In genomic region chr15:74127255-74127953, GRCh38 we compare ENCODE assay signal across 9 cellular contexts. TPM values are rescaled to one million over a fixed set of nuclear protein-coding genes. Genes with fewer than 3 reads are reported as not detected.
A peak's percentile ranks its signal among the peaks of the same experiment; 100 is the strongest.
DNase-seq lines count a peak whose midpoint lies in the region; ATAC-seq and TF ChIP-seq lines count a peak whose summit lies in the region.
"Had no signal": no experiment of that assay in that cellular context is flagged by ENCODE, and none has a peak within 500 bp of the region (broad histone marks: within the 10 kb centered on the region; RNA-seq: fewer than 3 reads in every experiment).

No MANE protein-coding gene starts in this region.

- DNase-seq in DMS153 treated with DMSO at 0.1 percent for 48 hours (lab: John Stamatoyannopoulos, UW; ENCODE audit: unreplicated experiment) (peak; percentile 58), HT-29 (ENCODE audit: low spot score) (peak; percentile 93), NOMO-1 treated with dmso at 0.1 percent for 144 hours (lab: John Stamatoyannopoulos, UW; ENCODE audit: unreplicated experiment) (peak; percentile 73), endothelial cell (ENCODE audit: low spot score) (peak; percentile 99), mesothelial cell of epicardium (ENCODE audit: low spot score in 2 of 2, unreplicated experiment in 2 of 2) (peak; percentile 87 to 97)
- DNase-seq in activated CD8-positive, alpha-beta memory T cell treated with anti-CD3 and anti-CD28 coated beads, Interleukin-2, amount 50 U/mL, for 24 hours (ENCODE audit: extremely low read depth): peak; percentile 62
- DNase-seq in stimulated activated CD8-positive, alpha-beta memory T cell treated with anti-CD3 and anti-CD28 coated beads, Interleukin-15, amount 100 ng/mL, for 24 hours (ENCODE audit: low read depth): peak; percentile 96

- H3K4me1 Mint-ChIP-seq in endothelial cell (ENCODE audit: unreplicated experiment): peaks cover 40% of the 10 kb centered on the region
- H3K4me1 Mint-ChIP-seq in mesothelial cell of epicardium: peaks cover 24% of the 10 kb centered on the region

- peak overlapping the region; percentile 48 for H3K4me3 Mint-ChIP-seq in endothelial cell (ENCODE audit: unreplicated experiment)
- H3K4me3 Mint-ChIP-seq in mesothelial cell of epicardium: peak overlapping the region; percentile 64

- H3K36me3 Mint-ChIP-seq in endothelial cell (ENCODE audit: low read depth, unreplicated experiment) (peaks cover 6% of the 10 kb centered on the region), mesothelial cell of epicardium (peaks cover 2% of the 10 kb centered on the region)

- ATAC-seq in HG02642 (IDR thresholded peaks at IDR 0.05; ENCODE audit: poor library complexity, unreplicated experiment): no peak

- peaks cover 41% of the 10 kb centered on the region for H3K27me3 Mint-ChIP-seq in endothelial cell (ENCODE audit: unreplicated experiment)
- H3K27me3 Mint-ChIP-seq in mesothelial cell of epicardium (ENCODE audit: low read depth): peaks cover 98% of the 10 kb centered on the region

- TF ChIP-seq CTCF in endothelial cell (IDR thresholded peaks at IDR 0.05; ENCODE audit: unreplicated experiment) (peak; percentile 94), mesothelial cell of epicardium (IDR thresholded peaks at IDR 0.05; ENCODE audit: unreplicated experiment) (peak; percentile 98)

- H3K9me3 Mint-ChIP-seq in endothelial cell (ENCODE audit: unreplicated experiment): no peaks in the 10 kb centered on the region
- H3K9me3 Mint-ChIP-seq in mesothelial cell of epicardium: no peaks in the 10 kb centered on the region

- no peak overlapping the region for H3K27ac Mint-ChIP-seq in endothelial cell (ENCODE audit: unreplicated experiment)
- no peak overlapping the region for H3K27ac Mint-ChIP-seq in mesothelial cell of epicardium

RNA-seq across cellular contexts. Expression of gene ISLR2, which starts 3.0 kb away (rescaled TPM):
- total RNA-seq in HT-29 (2014; rRNA removed; shearing (Covaris generic)): not detected in 2 replicates
- 0.21 TPM for total RNA-seq in endothelial cell (ENCODE audit: unreplicated experiment)
- 1.3 to 1.9 TPM (median 1.4 TPM) in 3 replicates for total RNA-seq in mesothelial cell of epicardium

RNA-seq across cellular contexts. Expression of gene GOLGA6A, which starts 45.1 kb away (rescaled TPM):
- not detected in 2 replicates for total RNA-seq in HT-29 (2014; rRNA removed; shearing (Covaris generic))
- total RNA-seq in endothelial cell (ENCODE audit: unreplicated experiment): 0.85 TPM
- total RNA-seq in mesothelial cell of epicardium: 0.20 to 0.94 TPM (median 0.29 TPM) in 3 replicates
- total RNA-seq: glomerular endothelial cell had no signal

RNA-seq across cellular contexts. Expression of gene ISLR, which starts 46.1 kb away (rescaled TPM):
- not detected in 2 replicates for total RNA-seq in HT-29 (2014; rRNA removed; shearing (Covaris generic))
- total RNA-seq in endothelial cell (ENCODE audit: unreplicated experiment) (0.51 TPM), mesothelial cell of epicardium (59.8 to 66.8 TPM (median 64.9 TPM) in 3 replicates)

Comparison
In these comparisons a context has a peak if more than half of its experiments do, and no peak if none do; other contexts are left out.
1. RNA of gene ISLR, which starts 46.1 kb away (total RNA-seq): 59.8 to 66.8 TPM in mesothelial cell of epicardium; 0.51 TPM in endothelial cell (single experiment) and not detected in HT-29; every median in the first group is over 10 times any median in the second.
2. Peak in every context shown above with its lines, with median percentiles within 50 percentile points of each other: DNase-seq.